ENCODE assay signal across 24 cellular contexts in the genomic region with DNA sequence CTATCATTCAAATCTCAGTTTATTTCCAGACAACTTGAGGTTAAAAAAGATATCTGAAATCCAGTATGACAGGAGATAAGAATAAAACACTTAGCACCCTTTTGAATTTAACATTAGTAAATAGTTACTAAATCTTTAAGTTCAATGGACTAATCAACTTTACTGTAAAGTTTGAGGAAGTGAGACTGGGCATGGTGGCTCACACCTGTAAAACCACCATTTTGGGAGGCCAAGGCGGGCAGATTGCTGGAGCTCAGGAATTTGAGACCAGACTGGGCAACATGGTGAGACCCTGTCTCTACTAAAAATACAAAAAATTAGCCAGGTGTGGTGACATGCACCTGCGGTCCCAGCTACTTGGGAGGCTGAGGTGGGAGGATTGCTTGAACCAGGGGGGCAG.
"Had no signal": no experiment of that assay in that cellular context is flagged by ENCODE, and none has a peak within 500 bp of the region (broad histone marks: within the 10 kb centered on the region; RNA-seq: fewer than 3 reads in every experiment).

No MANE protein-coding gene starts in this region.

- H3K4me3 ChIP-seq: dorsolateral prefrontal cortex, esophagus muscularis mucosa, gastroesophageal sphincter, heart left ventricle, hepatocyte, lower lobe of right lung, pancreas, right lobe of liver, smooth muscle cell, suprapubic skin, transverse colon, vagina had no signal

- H3K9me3 ChIP-seq: esophagus muscularis mucosa, gastroesophageal sphincter, heart left ventricle, lower lobe of right lung, pancreas, right lobe of liver, suprapubic skin, transverse colon, vagina had no signal

- H3K27ac ChIP-seq: dorsolateral prefrontal cortex, esophagus muscularis mucosa, foreskin keratinocyte, gastroesophageal sphincter, heart left ventricle, hepatocyte, lower lobe of right lung, pancreas, right lobe of liver, suprapubic skin, transverse colon, vagina had no signal

- H3K4me1 ChIP-seq: right lobe of liver had no signal

- DNase-seq: dorsolateral prefrontal cortex; effector CD4-positive, alpha-beta T cell; foreskin keratinocyte; heart left ventricle; kidney glomerular epithelial cell; left ventricle myocardium superior; lower lobe of right lung; natural killer cell; occipital lobe; pancreas; right lobe of liver; stimulated activated CD4-positive, alpha-beta T cell treated with anti-CD3 and anti-CD28 coated beads, Interleukin-12 subunit alpha, Interleukin-12 subunit beta, amount 100 ng/mL, for 4 hours; stimulated activated CD4-positive, alpha-beta T cell treated with anti-CD3 and anti-CD28 coated beads, Interleukin-1b, Interleukin-23, amount 100 ng/mL, for 48 hours; stimulated activated CD4-positive, alpha-beta T cell treated with anti-CD3 and anti-CD28 coated beads, Interleukin-4, amount 100 ng/mL, for 1 hour; stimulated activated CD8-positive, alpha-beta memory T cell treated with anti-CD3 and anti-CD28 coated beads, Interleukin-4, amount 100 ng/mL, for 48 hours; stimulated activated naive CD4-positive, alpha-beta T cell; stimulated activated naive CD8-positive, alpha-beta T cell treated with anti-CD3 and anti-CD28 coated beads, Interleukin-15, amount 100 ng/mL, for 72 hours; transverse colon had no signal

- H3K27me3 Mint-ChIP-seq: stimulated activated naive CD8-positive, alpha-beta T cell treated with anti-CD3 and anti-CD28 coated beads, Interleukin-15, amount 100 ng/mL, for 72 hours had no signal

- ATAC-seq: foreskin keratinocyte; gastroesophageal sphincter; heart left ventricle; left ventricle myocardium superior; lower lobe of right lung; natural killer cell; pancreas; right lobe of liver; stimulated activated naive CD8-positive, alpha-beta T cell treated with anti-CD3 and anti-CD28 coated beads, Interleukin-15, amount 100 ng/mL, for 72 hours had no signal

- H3K27ac Mint-ChIP-seq: natural killer cell had no signal

- FAIRE-seq: pancreas had no signal

- H3K9me3 Mint-ChIP-seq: natural killer cell; stimulated activated naive CD8-positive, alpha-beta T cell treated with anti-CD3 and anti-CD28 coated beads, Interleukin-15, amount 100 ng/mL, for 72 hours had no signal

- H3K4me2 ChIP-seq: hepatocyte, smooth muscle cell had no signal

- H2AFZ ChIP-seq: hepatocyte had no signal

- H3K27me3 ChIP-seq: dorsolateral prefrontal cortex, esophagus muscularis mucosa, foreskin keratinocyte, gastroesophageal sphincter, heart left ventricle, hepatocyte, pancreas, right lobe of liver, suprapubic skin, transverse colon, vagina had no signal

- H3K36me3 Mint-ChIP-seq: natural killer cell had no signal

- H3K4me3 Mint-ChIP-seq: natural killer cell; stimulated activated naive CD8-positive, alpha-beta T cell treated with anti-CD3 and anti-CD28 coated beads, Interleukin-15, amount 100 ng/mL, for 72 hours had no signal
